ENCODE assay signal across 1 cellular context in genomic region chr2:151030663-151031230, GRCh38.
TF ChIP-seq lines count a peak whose summit lies in the region.

No MANE protein-coding gene starts in this region.

TF ChIP-seq in IMR-90, 13 proteins besides CTCF, POLR2A, EP300 and RAD21 (continued from another document):
- no peak for TF ChIP-seq MAFK (IDR thresholded peaks at IDR 0.05; ENCODE audit: low read depth, low read length)
